1 cellular context compared by ENCODE assay signal in the genomic region with DNA sequence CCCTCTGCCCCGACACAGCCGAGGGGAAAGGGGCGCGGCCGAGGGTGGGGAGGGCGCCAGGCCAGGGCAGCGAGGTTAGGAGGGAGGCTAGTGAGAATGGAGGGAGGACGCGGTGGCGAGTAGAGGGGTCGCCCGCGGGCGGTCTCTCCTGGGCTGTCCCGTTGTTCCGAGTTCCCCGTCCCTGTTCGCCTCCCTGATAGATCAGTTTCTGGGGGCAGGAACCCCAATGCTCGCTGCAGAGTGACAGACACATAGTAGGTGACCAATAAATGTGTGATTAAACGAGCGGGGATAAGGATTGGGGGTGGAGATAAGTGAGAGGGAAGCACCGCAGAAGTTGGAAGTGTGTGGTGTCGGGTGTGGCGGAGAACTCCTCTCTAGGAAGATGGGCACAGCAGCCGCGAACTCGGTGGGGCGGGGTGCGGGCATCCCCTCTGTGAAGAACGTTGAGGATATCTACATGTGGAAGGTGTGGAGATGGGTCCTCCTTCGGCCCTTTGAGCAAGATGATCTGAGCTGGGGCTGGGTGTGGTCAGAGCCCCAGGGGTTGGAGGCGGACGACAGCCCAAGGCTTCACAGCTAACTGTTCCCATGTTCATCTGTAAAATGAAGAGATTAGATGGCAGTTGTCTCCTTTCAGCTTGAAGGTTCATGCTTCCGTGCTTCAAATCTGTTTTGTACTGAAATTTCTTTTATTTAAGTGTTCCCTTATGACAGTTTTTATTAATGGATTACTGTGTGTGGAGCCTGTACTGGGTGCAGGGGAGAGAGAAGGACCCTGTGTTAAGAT.
A peak's percentile ranks its signal among the peaks of the same experiment; 100 is the strongest.
TF ChIP-seq lines count a peak whose summit lies in the region.

No MANE protein-coding gene starts in this region.

TF ChIP-seq in K562, 482 proteins besides CTCF, POLR2A, EP300 and RAD21 (continued from another document and continues in another):
- no peak for TF ChIP-seq POLR2G (IDR thresholded peaks at IDR 0.05; ENCODE audit: low read depth, low read length)
- TF ChIP-seq ZNF766 (CRISPR knock-in tag; conservative IDR thresholded peaks at IDR 0.05), result no peak
- no peak for TF ChIP-seq ILF3 (IDR thresholded peaks at IDR 0.05; ENCODE audit: borderline replicate concordance)
- 0 out of 2 replicates have a peak, but pooled peaks have one; percentile 26 for TF ChIP-seq EP400 (IDR thresholded peaks at IDR 0.05)
- no peak for TF ChIP-seq MAFG (tag; conservative IDR thresholded peaks at IDR 0.05)
- TF ChIP-seq ZBTB1 (CRISPR knock-in tag; IDR thresholded peaks at IDR 0.05; ENCODE audit: borderline replicate concordance, low read depth), result no peak
- no peak for TF ChIP-seq SRSF9 (IDR thresholded peaks at IDR 0.05; ENCODE audit: borderline replicate concordance, low read depth, low read length)
- TF ChIP-seq PRMT5 (CRISPR knock-in tag; IDR thresholded peaks at IDR 0.05), result no peak
- no peak for TF ChIP-seq ZNF668 (CRISPR knock-in tag; IDR thresholded peaks at IDR 0.05)
- TF ChIP-seq, protein P1, sequence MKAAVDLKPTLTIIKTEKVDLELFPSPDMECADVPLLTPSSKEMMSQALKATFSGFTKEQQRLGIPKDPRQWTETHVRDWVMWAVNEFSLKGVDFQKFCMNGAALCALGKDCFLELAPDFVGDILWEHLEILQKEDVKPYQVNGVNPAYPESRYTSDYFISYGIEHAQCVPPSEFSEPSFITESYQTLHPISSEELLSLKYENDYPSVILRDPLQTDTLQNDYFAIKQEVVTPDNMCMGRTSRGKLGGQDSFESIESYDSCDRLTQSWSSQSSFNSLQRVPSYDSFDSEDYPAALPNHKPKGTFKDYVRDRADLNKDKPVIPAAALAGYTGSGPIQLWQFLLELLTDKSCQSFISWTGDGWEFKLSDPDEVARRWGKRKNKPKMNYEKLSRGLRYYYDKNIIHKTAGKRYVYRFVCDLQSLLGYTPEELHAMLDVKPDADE (conservative IDR thresholded peaks at IDR 0.05; ENCODE audit: control insufficient read depth, low read depth, low read length), result no peak
- TF ChIP-seq, protein P2, sequence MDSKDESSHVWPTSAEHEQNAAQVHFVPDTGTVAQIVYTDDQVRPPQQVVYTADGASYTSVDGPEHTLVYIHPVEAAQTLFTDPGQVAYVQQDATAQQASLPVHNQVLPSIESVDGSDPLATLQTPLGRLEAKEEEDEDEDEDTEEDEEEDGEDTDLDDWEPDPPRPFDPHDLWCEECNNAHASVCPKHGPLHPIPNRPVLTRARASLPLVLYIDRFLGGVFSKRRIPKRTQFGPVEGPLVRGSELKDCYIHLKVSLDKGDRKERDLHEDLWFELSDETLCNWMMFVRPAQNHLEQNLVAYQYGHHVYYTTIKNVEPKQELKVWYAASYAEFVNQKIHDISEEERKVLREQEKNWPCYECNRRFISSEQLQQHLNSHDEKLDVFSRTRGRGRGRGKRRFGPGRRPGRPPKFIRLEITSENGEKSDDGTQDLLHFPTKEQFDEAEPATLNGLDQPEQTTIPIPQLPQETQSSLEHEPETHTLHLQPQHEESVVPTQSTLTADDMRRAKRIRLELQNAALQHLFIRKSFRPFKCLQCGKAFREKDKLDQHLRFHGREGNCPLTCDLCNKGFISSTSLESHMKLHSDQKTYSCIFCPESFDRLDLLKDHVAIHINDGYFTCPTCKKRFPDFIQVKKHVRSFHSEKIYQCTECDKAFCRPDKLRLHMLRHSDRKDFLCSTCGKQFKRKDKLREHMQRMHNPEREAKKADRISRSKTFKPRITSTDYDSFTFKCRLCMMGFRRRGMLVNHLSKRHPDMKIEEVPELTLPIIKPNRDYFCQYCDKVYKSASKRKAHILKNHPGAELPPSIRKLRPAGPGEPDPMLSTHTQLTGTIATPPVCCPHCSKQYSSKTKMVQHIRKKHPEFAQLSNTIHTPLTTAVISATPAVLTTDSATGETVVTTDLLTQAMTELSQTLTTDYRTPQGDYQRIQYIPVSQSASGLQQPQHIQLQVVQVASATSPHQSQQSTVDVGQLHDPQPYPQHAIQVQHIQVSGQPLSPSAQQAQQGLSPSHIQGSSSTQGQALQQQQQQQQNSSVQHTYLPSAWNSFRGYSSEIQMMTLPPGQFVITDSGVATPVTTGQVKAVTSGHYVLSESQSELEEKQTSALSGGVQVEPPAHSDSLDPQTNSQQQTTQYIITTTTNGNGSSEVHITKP (IDR thresholded peaks at IDR 0.05; ENCODE audit: partially characterized antibody), result no peak
- no peak for TF ChIP-seq ZBED1 (IDR thresholded peaks at IDR 0.05)
- TF ChIP-seq ZNF79 (CRISPR knock-in tag; IDR thresholded peaks at IDR 0.05; ENCODE audit: low read depth), result no peak
- no peak for TF ChIP-seq THRAP3 (IDR thresholded peaks at IDR 0.05; ENCODE audit: borderline replicate concordance)
- no peak for TF ChIP-seq ZNF3 (CRISPR knock-in tag; IDR thresholded peaks at IDR 0.05)
- TF ChIP-seq ZNF778 (CRISPR knock-in tag; IDR thresholded peaks at IDR 0.05), result no peak
- TF ChIP-seq U2AF1 (optimal IDR thresholded peaks at IDR 0.05; ENCODE audit: low read depth, low read length), result no peak
- TF ChIP-seq RBFOX2 (IDR thresholded peaks at IDR 0.05; ENCODE audit: low read depth, low read length), result no peak
- TF ChIP-seq, protein P3, sequence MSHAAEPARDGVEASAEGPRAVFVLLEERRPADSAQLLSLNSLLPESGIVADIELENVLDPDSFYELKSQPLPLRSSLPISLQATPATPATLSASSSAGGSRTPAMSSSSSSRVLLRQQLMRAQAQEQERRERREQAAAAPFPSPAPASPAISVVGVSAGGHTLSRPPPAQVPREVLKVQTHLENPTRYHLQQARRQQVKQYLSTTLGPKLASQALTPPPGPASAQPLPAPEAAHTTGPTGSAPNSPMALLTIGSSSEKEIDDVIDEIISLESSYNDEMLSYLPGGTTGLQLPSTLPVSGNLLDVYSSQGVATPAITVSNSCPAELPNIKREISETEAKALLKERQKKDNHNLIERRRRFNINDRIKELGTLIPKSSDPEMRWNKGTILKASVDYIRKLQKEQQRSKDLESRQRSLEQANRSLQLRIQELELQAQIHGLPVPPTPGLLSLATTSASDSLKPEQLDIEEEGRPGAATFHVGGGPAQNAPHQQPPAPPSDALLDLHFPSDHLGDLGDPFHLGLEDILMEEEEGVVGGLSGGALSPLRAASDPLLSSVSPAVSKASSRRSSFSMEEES (CRISPR knock-in tag; IDR thresholded peaks at IDR 0.05), result no peak
- no peak for TF ChIP-seq ZNF57 (CRISPR knock-in tag; IDR thresholded peaks at IDR 0.05)
- no peak for TF ChIP-seq PHF20 (IDR thresholded peaks at IDR 0.05; ENCODE audit: partially characterized antibody)
- no peak for TF ChIP-seq MED1 (CRISPR knock-in tag; IDR thresholded peaks at IDR 0.05; ENCODE audit: borderline replicate concordance)
- TF ChIP-seq RFX7 (CRISPR knock-in tag; IDR thresholded peaks at IDR 0.05), result no peak
- no peak for TF ChIP-seq GABPA (tag; conservative IDR thresholded peaks at IDR 0.05; ENCODE audit: low read depth)
- TF ChIP-seq CC2D1A (IDR thresholded peaks at IDR 0.05), result no peak
- TF ChIP-seq SRSF1 (IDR thresholded peaks at IDR 0.05; ENCODE audit: low read depth, low read length), result no peak
- TF ChIP-seq HMG20B (CRISPR knock-in tag; IDR thresholded peaks at IDR 0.05), result no peak
- no peak; the same call in 1 of the 2 replicates for TF ChIP-seq ZSCAN29 (IDR thresholded peaks at IDR 0.05)
- TF ChIP-seq GATA2 (CRISPR knock-in tag; IDR thresholded peaks at IDR 0.05), result no peak
- TF ChIP-seq CBX5 (IDR thresholded peaks at IDR 0.05; ENCODE audit: borderline replicate concordance, low read depth), result no peak
- no peak for TF ChIP-seq TARDBP (IDR thresholded peaks at IDR 0.05)
- no peak for TF ChIP-seq TCF7 (IDR thresholded peaks at IDR 0.05; ENCODE audit: borderline replicate concordance)
- TF ChIP-seq PPARD (CRISPR knock-in tag; IDR thresholded peaks at IDR 0.05), result no peak
- no peak for TF ChIP-seq ZNF239 (CRISPR knock-in tag; IDR thresholded peaks at IDR 0.05)
- no peak for TF ChIP-seq GATAD2A (IDR thresholded peaks at IDR 0.05)
- no peak for TF ChIP-seq GABPB1 (CRISPR knock-in tag; IDR thresholded peaks at IDR 0.05)
- TF ChIP-seq, protein P4, sequence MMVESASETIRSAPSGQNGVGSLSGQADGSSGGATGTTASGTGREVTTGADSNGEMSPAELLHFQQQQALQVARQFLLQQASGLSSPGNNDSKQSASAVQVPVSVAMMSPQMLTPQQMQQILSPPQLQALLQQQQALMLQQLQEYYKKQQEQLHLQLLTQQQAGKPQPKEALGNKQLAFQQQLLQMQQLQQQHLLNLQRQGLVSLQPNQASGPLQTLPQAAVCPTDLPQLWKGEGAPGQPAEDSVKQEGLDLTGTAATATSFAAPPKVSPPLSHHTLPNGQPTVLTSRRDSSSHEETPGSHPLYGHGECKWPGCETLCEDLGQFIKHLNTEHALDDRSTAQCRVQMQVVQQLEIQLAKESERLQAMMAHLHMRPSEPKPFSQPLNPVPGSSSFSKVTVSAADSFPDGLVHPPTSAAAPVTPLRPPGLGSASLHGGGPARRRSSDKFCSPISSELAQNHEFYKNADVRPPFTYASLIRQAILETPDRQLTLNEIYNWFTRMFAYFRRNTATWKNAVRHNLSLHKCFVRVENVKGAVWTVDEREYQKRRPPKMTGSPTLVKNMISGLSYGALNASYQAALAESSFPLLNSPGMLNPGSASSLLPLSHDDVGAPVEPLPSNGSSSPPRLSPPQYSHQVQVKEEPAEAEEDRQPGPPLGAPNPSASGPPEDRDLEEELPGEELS (CRISPR knock-in tag; IDR thresholded peaks at IDR 0.05; ENCODE audit: borderline replicate concordance), result 0 out of 2 replicates have a peak, but pooled peaks have one; percentile 27
- TF ChIP-seq SMARCE1 (IDR thresholded peaks at IDR 0.05), result 0 out of 2 replicates have a peak, but pooled peaks have one; percentile 41
- TF ChIP-seq SMAD3 (CRISPR knock-in tag; conservative IDR thresholded peaks at IDR 0.05), result no peak
- TF ChIP-seq FOXJ2 (tag; IDR thresholded peaks at IDR 0.05), result no peak
- no peak for TF ChIP-seq ZNF561 (CRISPR knock-in tag; conservative IDR thresholded peaks at IDR 0.05)
- peak; percentile 14; the same call in 1 of the 2 replicates for TF ChIP-seq HLTF (IDR thresholded peaks at IDR 0.05)
- no peak for TF ChIP-seq ZNF644 (tag; IDR thresholded peaks at IDR 0.05; ENCODE audit: low read depth)
- TF ChIP-seq POLR3G (IDR thresholded peaks at IDR 0.05; ENCODE audit: extremely low read depth, insufficient read length, insufficient replicate concordance), result no peak
- TF ChIP-seq, protein P5, sequence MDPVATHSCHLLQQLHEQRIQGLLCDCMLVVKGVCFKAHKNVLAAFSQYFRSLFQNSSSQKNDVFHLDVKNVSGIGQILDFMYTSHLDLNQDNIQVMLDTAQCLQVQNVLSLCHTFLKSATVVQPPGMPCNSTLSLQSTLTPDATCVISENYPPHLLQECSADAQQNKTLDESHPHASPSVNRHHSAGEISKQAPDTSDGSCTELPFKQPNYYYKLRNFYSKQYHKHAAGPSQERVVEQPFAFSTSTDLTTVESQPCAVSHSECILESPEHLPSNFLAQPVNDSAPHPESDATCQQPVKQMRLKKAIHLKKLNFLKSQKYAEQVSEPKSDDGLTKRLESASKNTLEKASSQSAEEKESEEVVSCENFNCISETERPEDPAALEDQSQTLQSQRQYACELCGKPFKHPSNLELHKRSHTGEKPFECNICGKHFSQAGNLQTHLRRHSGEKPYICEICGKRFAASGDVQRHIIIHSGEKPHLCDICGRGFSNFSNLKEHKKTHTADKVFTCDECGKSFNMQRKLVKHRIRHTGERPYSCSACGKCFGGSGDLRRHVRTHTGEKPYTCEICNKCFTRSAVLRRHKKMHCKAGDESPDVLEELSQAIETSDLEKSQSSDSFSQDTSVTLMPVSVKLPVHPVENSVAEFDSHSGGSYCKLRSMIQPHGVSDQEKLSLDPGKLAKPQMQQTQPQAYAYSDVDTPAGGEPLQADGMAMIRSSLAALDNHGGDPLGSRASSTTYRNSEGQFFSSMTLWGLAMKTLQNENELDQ (CRISPR knock-in tag; IDR thresholded peaks at IDR 0.05; ENCODE audit: borderline replicate concordance), result no peak
- no peak for TF ChIP-seq POLR3A (IDR thresholded peaks at IDR 0.05; ENCODE audit: borderline replicate concordance, extremely low read depth, insufficient read depth, insufficient read length)
- TF ChIP-seq, protein P6, sequence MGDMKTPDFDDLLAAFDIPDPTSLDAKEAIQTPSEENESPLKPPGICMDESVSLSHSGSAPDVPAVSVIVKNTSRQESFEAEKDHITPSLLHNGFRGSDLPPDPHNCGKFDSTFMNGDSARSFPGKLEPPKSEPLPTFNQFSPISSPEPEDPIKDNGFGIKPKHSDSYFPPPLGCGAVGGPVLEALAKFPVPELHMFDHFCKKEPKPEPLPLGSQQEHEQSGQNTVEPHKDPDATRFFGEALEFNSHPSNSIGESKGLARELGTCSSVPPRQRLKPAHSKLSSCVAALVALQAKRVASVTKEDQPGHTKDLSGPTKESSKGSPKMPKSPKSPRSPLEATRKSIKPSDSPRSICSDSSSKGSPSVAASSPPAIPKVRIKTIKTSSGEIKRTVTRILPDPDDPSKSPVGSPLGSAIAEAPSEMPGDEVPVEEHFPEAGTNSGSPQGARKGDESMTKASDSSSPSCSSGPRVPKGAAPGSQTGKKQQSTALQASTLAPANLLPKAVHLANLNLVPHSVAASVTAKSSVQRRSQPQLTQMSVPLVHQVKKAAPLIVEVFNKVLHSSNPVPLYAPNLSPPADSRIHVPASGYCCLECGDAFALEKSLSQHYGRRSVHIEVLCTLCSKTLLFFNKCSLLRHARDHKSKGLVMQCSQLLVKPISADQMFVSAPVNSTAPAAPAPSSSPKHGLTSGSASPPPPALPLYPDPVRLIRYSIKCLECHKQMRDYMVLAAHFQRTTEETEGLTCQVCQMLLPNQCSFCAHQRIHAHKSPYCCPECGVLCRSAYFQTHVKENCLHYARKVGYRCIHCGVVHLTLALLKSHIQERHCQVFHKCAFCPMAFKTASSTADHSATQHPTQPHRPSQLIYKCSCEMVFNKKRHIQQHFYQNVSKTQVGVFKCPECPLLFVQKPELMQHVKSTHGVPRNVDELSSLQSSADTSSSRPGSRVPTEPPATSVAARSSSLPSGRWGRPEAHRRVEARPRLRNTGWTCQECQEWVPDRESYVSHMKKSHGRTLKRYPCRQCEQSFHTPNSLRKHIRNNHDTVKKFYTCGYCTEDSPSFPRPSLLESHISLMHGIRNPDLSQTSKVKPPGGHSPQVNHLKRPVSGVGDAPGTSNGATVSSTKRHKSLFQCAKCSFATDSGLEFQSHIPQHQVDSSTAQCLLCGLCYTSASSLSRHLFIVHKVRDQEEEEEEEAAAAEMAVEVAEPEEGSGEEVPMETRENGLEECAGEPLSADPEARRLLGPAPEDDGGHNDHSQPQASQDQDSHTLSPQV (IDR thresholded peaks at IDR 0.05), result no peak
- TF ChIP-seq, protein P7, sequence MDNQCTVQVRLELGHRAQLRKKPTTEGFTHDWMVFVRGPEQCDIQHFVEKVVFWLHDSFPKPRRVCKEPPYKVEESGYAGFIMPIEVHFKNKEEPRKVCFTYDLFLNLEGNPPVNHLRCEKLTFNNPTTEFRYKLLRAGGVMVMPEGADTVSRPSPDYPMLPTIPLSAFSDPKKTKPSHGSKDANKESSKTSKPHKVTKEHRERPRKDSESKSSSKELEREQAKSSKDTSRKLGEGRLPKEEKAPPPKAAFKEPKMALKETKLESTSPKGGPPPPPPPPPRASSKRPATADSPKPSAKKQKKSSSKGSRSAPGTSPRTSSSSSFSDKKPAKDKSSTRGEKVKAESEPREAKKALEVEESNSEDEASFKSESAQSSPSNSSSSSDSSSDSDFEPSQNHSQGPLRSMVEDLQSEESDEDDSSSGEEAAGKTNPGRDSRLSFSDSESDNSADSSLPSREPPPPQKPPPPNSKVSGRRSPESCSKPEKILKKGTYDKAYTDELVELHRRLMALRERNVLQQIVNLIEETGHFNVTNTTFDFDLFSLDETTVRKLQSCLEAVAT (IDR thresholded peaks at IDR 0.05), result 0 out of 4 replicates have a peak, but pooled peaks of 1 of the 2 experiments have one; percentile 35
- TF ChIP-seq RFX1 (IDR thresholded peaks at IDR 0.05), result no peak
